ENCODE assay signal across 23 cellular contexts in the genomic region with DNA sequence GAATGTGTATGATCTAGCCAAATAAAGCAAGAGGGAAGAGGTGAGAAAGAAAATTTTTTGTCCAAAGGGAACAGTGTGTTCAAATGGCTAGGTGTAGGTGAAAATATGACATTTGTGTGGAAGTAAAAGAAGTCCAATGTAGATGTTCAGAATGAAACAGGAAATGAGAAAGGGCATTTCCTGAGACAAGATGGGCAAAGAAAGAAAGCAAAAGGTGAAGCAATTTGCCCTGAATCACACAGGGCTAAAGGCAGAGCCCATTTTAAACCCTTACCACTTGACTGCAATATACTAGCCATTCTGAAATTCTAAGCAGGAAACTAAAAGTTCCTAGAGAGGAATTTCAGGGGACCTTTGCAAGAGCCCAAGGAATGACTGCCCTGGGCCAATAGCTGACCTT.
"Had no signal": no experiment of that assay in that cellular context is flagged by ENCODE, and none has a peak within 500 bp of the region (broad histone marks: within the 10 kb centered on the region; RNA-seq: fewer than 3 reads in every experiment).

No MANE protein-coding gene starts in this region.

- H3K4me2 ChIP-seq: neural progenitor cell had no signal

- H3K4me3 ChIP-seq: adrenal gland, esophagus squamous epithelium, heart right ventricle, left ventricle myocardium inferior, neural progenitor cell, prostate gland, skin epidermis, upper lobe of left lung had no signal

- DNase-seq: activated CD4-positive, alpha-beta T cell treated with anti-CD3 and anti-CD28 coated beads for 48 hours; activated CD4-positive, CD25-positive, alpha-beta regulatory T cell; activated CD8-positive, alpha-beta memory T cell treated with anti-CD3 and anti-CD28 coated beads, Interleukin-2, amount 50 U/mL, for 4 hours; activated effector memory CD4-positive, alpha-beta T cell treated with Interleukin-2 at 50 U/mL for 16 hours; activated naive CD4-positive, alpha-beta T cell treated with anti-CD3 and anti-CD28 coated beads, Interleukin-2, amount 50 U/mL, for 16 hours; activated T-cell treated with anti-CD3 and anti-CD28 coated beads, Interleukin-2, amount 50 U/mL, for 4 hours; adrenal gland; effector memory CD4-positive, alpha-beta T cell; esophagus squamous epithelium; heart right ventricle; immature natural killer cell; kidney glomerular epithelial cell; left ventricle myocardium inferior; right cardiac atrium; stimulated activated CD4-positive, alpha-beta T cell treated with anti-CD3 and anti-CD28 coated beads, Interleukin-15, amount 100 ng/mL, for 24 hours; stimulated activated CD4-positive, alpha-beta T cell treated with anti-CD3 and anti-CD28 coated beads, Interleukin-2, amount 100 ng/mL, for 48 hours; stimulated activated naive CD8-positive, alpha-beta T cell treated with anti-CD3 and anti-CD28 coated beads, Interleukin-15, amount 100 ng/mL, for 72 hours; T-helper 9 cell; upper lobe of left lung had no signal

- H3K4me1 ChIP-seq: adrenal gland, esophagus squamous epithelium, neural progenitor cell, prostate gland, upper lobe of left lung had no signal

- H3K9me3 ChIP-seq: adrenal gland, esophagus squamous epithelium, left ventricle myocardium inferior, prostate gland, upper lobe of left lung had no signal

- H2AFZ ChIP-seq: neural progenitor cell had no signal

- H3K4me1 Mint-ChIP-seq: neural progenitor cell had no signal

- H3K27me3 ChIP-seq: adrenal gland, esophagus squamous epithelium, heart right ventricle, neural progenitor cell, upper lobe of left lung had no signal

- H3K4me3 Mint-ChIP-seq: activated T-cell treated with anti-CD3 and anti-CD28 coated beads, Interleukin-2, amount 50 U/mL, for 4 hours; dendritic cell treated with granulocyte-macrophage colony-stimulating factor and Interleukin-4, amounts not matched to agents 40 ng/mL and 50 ng/mL, for 4 days; immature natural killer cell; neural progenitor cell; stimulated activated naive CD8-positive, alpha-beta T cell treated with anti-CD3 and anti-CD28 coated beads, Interleukin-15, amount 100 ng/mL, for 72 hours had no signal

- H3K9ac ChIP-seq: neural progenitor cell had no signal

- ATAC-seq: activated T-cell treated with anti-CD3 and anti-CD28 coated beads, Interleukin-2, amount 50 U/mL, for 4 hours; heart right ventricle; right cardiac atrium; stimulated activated naive CD8-positive, alpha-beta T cell treated with anti-CD3 and anti-CD28 coated beads, Interleukin-15, amount 100 ng/mL, for 72 hours had no signal

- H3K27me3 Mint-ChIP-seq: dendritic cell treated with granulocyte-macrophage colony-stimulating factor and Interleukin-4, amounts not matched to agents 40 ng/mL and 50 ng/mL, for 4 days; stimulated activated naive CD8-positive, alpha-beta T cell treated with anti-CD3 and anti-CD28 coated beads, Interleukin-15, amount 100 ng/mL, for 72 hours had no signal

- H3K27ac Mint-ChIP-seq: dendritic cell treated with granulocyte-macrophage colony-stimulating factor and Interleukin-4, amounts not matched to agents 40 ng/mL and 50 ng/mL, for 4 days; immature natural killer cell; neural progenitor cell; stimulated activated naive CD8-positive, alpha-beta T cell treated with anti-CD3 and anti-CD28 coated beads, Interleukin-15, amount 100 ng/mL, for 72 hours had no signal

- H3K9me3 Mint-ChIP-seq: dendritic cell treated with granulocyte-macrophage colony-stimulating factor and Interleukin-4, amounts not matched to agents 40 ng/mL and 50 ng/mL, for 4 days; immature natural killer cell; stimulated activated naive CD8-positive, alpha-beta T cell treated with anti-CD3 and anti-CD28 coated beads, Interleukin-15, amount 100 ng/mL, for 72 hours had no signal

- H3K36me3 ChIP-seq: adrenal gland, left ventricle myocardium inferior, neural progenitor cell, prostate gland, upper lobe of left lung had no signal

- H3K27ac ChIP-seq: adrenal gland, esophagus squamous epithelium, heart right ventricle, left ventricle myocardium inferior, neural progenitor cell, prostate gland, skin epidermis, upper lobe of left lung had no signal
